1 cellular context compared by ENCODE assay signal in genomic region chr14:21203470-21204166, GRCh38.
TF ChIP-seq lines count a peak whose summit lies in the region.

No MANE protein-coding gene starts in this region.

TF ChIP-seq in GM12878, 131 proteins besides CTCF, POLR2A, EP300 and RAD21 (continued from another document):
- TF ChIP-seq POU2F2 (IDR thresholded peaks at IDR 0.05; ENCODE audit: borderline replicate concordance, low read depth, low read length): peak; percentile 16; the same call in 1 of the 3 replicates
- TF ChIP-seq HCFC1 (IDR thresholded peaks at IDR 0.05; ENCODE audit: low read length): no peak
- TF ChIP-seq BCL3 (IDR thresholded peaks at IDR 0.05; ENCODE audit: borderline replicate concordance, insufficient read depth, low read depth, low read length, poor library complexity, severe bottlenecking): no peak
- TF ChIP-seq SUPT20H (IDR thresholded peaks at IDR 0.05; ENCODE audit: borderline replicate concordance, control insufficient read depth, low read depth, low read length): no peak
- no peak for TF ChIP-seq IRF3 (IDR thresholded peaks at IDR 0.05)
- TF ChIP-seq ELK1 (IDR thresholded peaks at IDR 0.05; ENCODE audit: low read depth, low read length): no peak
- no peak for TF ChIP-seq SP1 (IDR thresholded peaks at IDR 0.05; ENCODE audit: low read depth, low read length)
- no peak for TF ChIP-seq MAX (IDR thresholded peaks at IDR 0.05; ENCODE audit: low read depth, low read length)
- no peak for TF ChIP-seq BMI1 (IDR thresholded peaks at IDR 0.05; ENCODE audit: borderline replicate concordance)
- no peak for TF ChIP-seq TBL1XR1 (IDR thresholded peaks at IDR 0.05; ENCODE audit: low read depth, low read length)
- no peak for TF ChIP-seq BCL11A (IDR thresholded peaks at IDR 0.05; ENCODE audit: low read depth, low read length)
